In genomic region chr12:77968571-77968970, GRCh38 we compare ENCODE assay signal across 1 cellular context.
TF ChIP-seq lines count a peak whose summit lies in the region.

No MANE protein-coding gene starts in this region.

TF ChIP-seq in IMR-90, 13 proteins besides CTCF, POLR2A, EP300 and RAD21 (continued from another document):
- TF ChIP-seq ELK1 (IDR thresholded peaks at IDR 0.05; ENCODE audit: borderline replicate concordance, low read depth, low read length), result no peak
- no peak for TF ChIP-seq BHLHE40 (IDR thresholded peaks at IDR 0.05; ENCODE audit: low read depth, low read length)
- TF ChIP-seq SMC3 (IDR thresholded peaks at IDR 0.05; ENCODE audit: low read depth, low read length), result no peak
- TF ChIP-seq USF2 (IDR thresholded peaks at IDR 0.05; ENCODE audit: low read depth, low read length), result no peak
- TF ChIP-seq MXI1 (IDR thresholded peaks at IDR 0.05; ENCODE audit: borderline replicate concordance, low read depth, low read length), result no peak
- TF ChIP-seq RFX5 (IDR thresholded peaks at IDR 0.05; ENCODE audit: low read depth, low read length), result no peak
- no peak for TF ChIP-seq FOS (IDR thresholded peaks at IDR 0.05; ENCODE audit: low read depth, low read length)
